In genomic region chr13:83073930-83074329, GRCh38 we compare ENCODE assay signal across 8 cellular contexts.
A peak's percentile ranks its signal among the peaks of the same experiment; 100 is the strongest.
DNase-seq lines count a peak whose midpoint lies in the region; FAIRE-seq and TF ChIP-seq lines count a peak whose summit lies in the region.
"Not testable (repeated sequence)": the region's sequence is repeated elsewhere in the genome, so short reads cannot be mapped to it uniquely, and the experiment has no call there.

No MANE protein-coding gene starts in this region.

- not testable (repeated sequence) for H3K9me3 ChIP-seq in astrocyte (ENCODE audit: insufficient read depth, low read depth, low read length); suprapubic skin

- not testable (repeated sequence) for H3K79me2 ChIP-seq in astrocyte (ENCODE audit: insufficient read depth, low read length)

- H3K27me3 ChIP-seq in astrocyte (ENCODE audit: insufficient read depth, low read length); suprapubic skin: not testable (repeated sequence)

- not testable (repeated sequence) for H3K4me3 Mint-ChIP-seq in astrocyte (ENCODE audit: unreplicated experiment)

- not testable (repeated sequence) for H3K36me3 ChIP-seq in astrocyte (ENCODE audit: insufficient read depth, low read length); suprapubic skin

- H3K9ac ChIP-seq in astrocyte (ENCODE audit: low read length): not testable (repeated sequence)

- TF ChIP-seq POLR2A in suprapubic skin (IDR thresholded peaks at IDR 0.05): not testable (repeated sequence)

- H3K27ac Mint-ChIP-seq in astrocyte (ENCODE audit: unreplicated experiment): not testable (repeated sequence)

- DNase-seq in AG10803 (ENCODE audit: low read depth) (peak; percentile 67), GM03348 (ENCODE audit: low spot score) (peak; percentile 21), M059J (ENCODE audit: low read depth) (peak; percentile 1), astrocyte (ENCODE audit: low read depth) (peak; percentile 25), epithelial cell of proximal tubule (ENCODE audit: low read depth) (peak; percentile 54), fibroblast of pulmonary artery (ENCODE audit: low read depth) (peak; percentile 47), kidney tubule cell (ENCODE audit: low spot score) (peak; percentile 43)
- DNase-seq in suprapubic skin (ENCODE audit: low spot score in 2 of 2): not testable (repeated sequence)

- H2AFZ ChIP-seq in astrocyte (ENCODE audit: low read depth, low read length): not testable (repeated sequence)

- H4K20me1 ChIP-seq in astrocyte (ENCODE audit: insufficient read depth, low read length): not testable (repeated sequence)

- not testable (repeated sequence) for H3K27me3 Mint-ChIP-seq in astrocyte (ENCODE audit: low read depth, unreplicated experiment)

- H3K4me2 ChIP-seq in astrocyte (ENCODE audit: low read length): not testable (repeated sequence)

- H3K4me1 ChIP-seq in astrocyte (ENCODE audit: insufficient read depth, low read length); suprapubic skin: not testable (repeated sequence)

- H3K27ac ChIP-seq in astrocyte (ENCODE audit: low read depth, low read length): not testable (repeated sequence)
- H3K27ac ChIP-seq in suprapubic skin: peak overlapping the region; percentile 58

- not testable (repeated sequence) for TF ChIP-seq CTCF in AG10803 (conservative IDR thresholded peaks at IDR 0.05; ENCODE audit: low read length); astrocyte (IDR thresholded peaks at IDR 0.05; ENCODE audit: insufficient read depth, low read depth, low read length); epithelial cell of proximal tubule (conservative IDR thresholded peaks at IDR 0.05; ENCODE audit: low read depth, low read length); fibroblast of pulmonary artery (IDR thresholded peaks at IDR 0.05; ENCODE audit: low read length, missing control alignments); suprapubic skin (IDR thresholded peaks at IDR 0.05)

- not testable (repeated sequence) for H3K4me1 Mint-ChIP-seq in astrocyte (ENCODE audit: low read depth, unreplicated experiment)

- not testable (repeated sequence) for H3K9me3 Mint-ChIP-seq in astrocyte (ENCODE audit: unreplicated experiment)

- FAIRE-seq in astrocyte (lab: Jason Lieb, UNC): not testable (repeated sequence)

- not testable (repeated sequence) for H3K36me3 Mint-ChIP-seq in astrocyte (ENCODE audit: low read depth, unreplicated experiment)

- TF ChIP-seq EP300 in suprapubic skin (IDR thresholded peaks at IDR 0.05): not testable (repeated sequence)

- H3K4me3 ChIP-seq in AG10803 (ENCODE audit: low read length); astrocyte (ENCODE audit: insufficient read depth, low read depth, low read length); epithelial cell of proximal tubule (ENCODE audit: low read depth, low read length); fibroblast of pulmonary artery (replicated peaks; ENCODE audit: low read depth, low read length); suprapubic skin: not testable (repeated sequence)
